ENCODE assay signal across 12 cellular contexts in genomic region chr10:86661161-86662025, GRCh38. TPM values are rescaled to one million over a fixed set of nuclear protein-coding genes. Genes with fewer than 3 reads are reported as not detected.
DNase-seq lines count a peak whose midpoint lies in the region; ATAC-seq and TF ChIP-seq lines count a peak whose summit lies in the region.
"Had no signal": no experiment of that assay in that cellular context is flagged by ENCODE, and none has a peak within 500 bp of the region (broad histone marks: within the 10 kb centered on the region; RNA-seq: fewer than 3 reads in every experiment).

No MANE protein-coding gene starts in this region.

- H3K27me3 ChIP-seq in mammary epithelial cell (ENCODE audit: insufficient read depth, low read length) (no peaks in the 10 kb centered on the region), right lobe of liver (no peaks in the 10 kb centered on the region)

- H3K4me1 ChIP-seq in mammary epithelial cell (ENCODE audit: insufficient read depth, low read length) (no peaks in the 10 kb centered on the region), right lobe of liver (no peaks in the 10 kb centered on the region)

- CTCF ChIA-PET in mammary epithelial cell (lab: Charles Lee; ENCODE audit: low non-redundant PET): interaction anchor here (0.6 kb wide), 1 partner anchor 76 kb away, joined by 12 read pairs; no protein-coding TSS in a partner anchor
- CTCF ChIA-PET in MCF 10A (lab: Yijun Ruan, JAX): interaction anchor here (0.6 to 0.9 kb wide), 3 partner anchors 16 to 42 kb away, joined by 3 to 4 read pairs (median 4); no protein-coding TSS in a partner anchor

- no peaks in the 10 kb centered on the region for H3K36me3 Mint-ChIP-seq in MCF 10A (ENCODE audit: insufficient read depth, unreplicated experiment)

- no peaks in the 10 kb centered on the region for H4K20me1 ChIP-seq in mammary epithelial cell (ENCODE audit: insufficient read depth, low read length)

- no peaks in the 10 kb centered on the region for H3K79me2 ChIP-seq in mammary epithelial cell (ENCODE audit: insufficient read depth, low read length)

- peak; percentile 27 for ATAC-seq in esophagus mucosa
- peak in 2 of 4 donors; percentile 14 to 17 for ATAC-seq in right lobe of liver
- ATAC-seq in HG03439 (IDR thresholded peaks at IDR 0.05; ENCODE audit: unreplicated experiment): no peak
- ATAC-seq in GM19455 (IDR thresholded peaks at IDR 0.05; ENCODE audit: unreplicated experiment): no peak
- ATAC-seq in HG03571 (IDR thresholded peaks at IDR 0.05; ENCODE audit: unreplicated experiment): no peak

- H3K27ac ChIP-seq in mammary epithelial cell (ENCODE audit: insufficient read depth, low read depth, low read length): no peak overlapping the region
- H3K27ac ChIP-seq in right lobe of liver: no peak overlapping the region

- no peak overlapping the region for H3K4me3 Mint-ChIP-seq in MCF 10A (ENCODE audit: unreplicated experiment)
- H3K4me3 Mint-ChIP-seq: activated T-helper 1 cell treated with anti-CD3 and anti-CD28 coated beads, Interleukin-12 subunit alpha, Interleukin-12 subunit beta, Interleukin-2, Interleukin-4 antibody, amounts not matched to agents 30 ng/mL and 10 ng/mL and 1 ng/mL, durations not matched to agents 14 hours and 24 hours and 36 hours had no signal

- H3K9ac ChIP-seq in mammary epithelial cell (ENCODE audit: insufficient read depth, low read length): no peak overlapping the region

- in situ Hi-C loops in mammary epithelial cell (cut with MboI; ENCODE audit: low sequenced_read_pairs in 2 of 2): no loop called here

- H3K9me3 Mint-ChIP-seq in MCF 10A (ENCODE audit: unreplicated experiment): no peaks in the 10 kb centered on the region
- H3K9me3 Mint-ChIP-seq: activated T-helper 1 cell treated with anti-CD3 and anti-CD28 coated beads, Interleukin-12 subunit alpha, Interleukin-12 subunit beta, Interleukin-2, Interleukin-4 antibody, amounts not matched to agents 30 ng/mL and 10 ng/mL and 1 ng/mL, durations not matched to agents 14 hours and 24 hours and 36 hours had no signal

- TF ChIP-seq POLR2A in right lobe of liver (IDR thresholded peaks at IDR 0.05): no peak

- H3K27me3 Mint-ChIP-seq in MCF 10A (ENCODE audit: insufficient read depth, unreplicated experiment): peaks cover 10% of the 10 kb centered on the region

- H3K4me1 Mint-ChIP-seq in MCF 10A (ENCODE audit: insufficient read depth, unreplicated experiment): peaks cover 5% of the 10 kb centered on the region

- intact Hi-C loops in mammary epithelial cell (cut with micrococcal nuclease): no loop called here
- intact Hi-C loops in MCF 10A (cut with micrococcal nuclease): no loop called here
- intact Hi-C loops in right lobe of liver (cut with DNase I): no loop called here

- TF ChIP-seq CTCF in mammary epithelial cell (conservative IDR thresholded peaks at IDR 0.05 in 1 of 2, IDR thresholded peaks at IDR 0.05 in 1 of 2; ENCODE audit: extremely low read depth in 1 of 2, insufficient read depth in 1 of 2, low read depth in 1 of 2, low read length in 2 of 2) (no peak), MCF 10A (IDR thresholded peaks at IDR 0.05; ENCODE audit: unreplicated experiment) (no peak), right lobe of liver (IDR thresholded peaks at IDR 0.05) (no peak)

- no peak overlapping the region for H3K4me2 ChIP-seq in mammary epithelial cell (ENCODE audit: insufficient read depth, low read depth, low read length)

- WGBS in mammary epithelial cell (ENCODE audit: low coverage, missing lambda C conversion rate): 66% methylated on average over 11 of the region's 17 CpGs
- 62% methylated on average over 9 of the region's 17 CpGs for WGBS in right lobe of liver (ENCODE audit: insufficient coverage, low coverage, low lambda C conversion rate, missing lambda C conversion rate)

- H3K4me3 ChIP-seq in mammary epithelial cell (replicated peaks in 1 of 3; ENCODE audit: insufficient read depth in 1 of 3, low read depth in 2 of 3, low read length in 3 of 3) (no peak overlapping the region), right lobe of liver (no peak overlapping the region)

- no peak overlapping the region for H2AFZ ChIP-seq in mammary epithelial cell (ENCODE audit: low read depth, low read length)

- no peak overlapping the region for H3K27ac Mint-ChIP-seq in MCF 10A (ENCODE audit: low read depth, unreplicated experiment)
- H3K27ac Mint-ChIP-seq: activated T-helper 1 cell treated with anti-CD3 and anti-CD28 coated beads, Interleukin-12 subunit alpha, Interleukin-12 subunit beta, Interleukin-2, Interleukin-4 antibody, amounts not matched to agents 30 ng/mL and 10 ng/mL and 1 ng/mL, durations not matched to agents 14 hours and 24 hours and 36 hours had no signal

- H3K9me3 ChIP-seq in mammary epithelial cell (replicated peaks; ENCODE audit: insufficient read depth, low read length): no peaks in the 10 kb centered on the region
- no peaks in the 10 kb centered on the region for H3K9me3 ChIP-seq in right lobe of liver

- H3K36me3 ChIP-seq in mammary epithelial cell (ENCODE audit: insufficient read depth, low read length): no peaks in the 10 kb centered on the region
- H3K36me3 ChIP-seq in right lobe of liver: no peaks in the 10 kb centered on the region

- BruUV-seq in mammary epithelial cell (replicated peaks; lab: Mats Ljungman, UMichigan): no TSS peak
- no TSS peak for BruUV-seq in MCF 10A (replicated peaks; lab: Mats Ljungman, UMichigan)

- peak; percentile 25 for DNase-seq in mammary epithelial cell
- DNase-seq in MCF 10A (ENCODE audit: unreplicated experiment): no peak
- peak in 2 of 3 donors; percentile 8 to 54 for DNase-seq in right lobe of liver
- no peak for DNase-seq in midbrain (lab: John Stamatoyannopoulos, UW)
- DNase-seq: activated CD4-positive, CD25-positive, alpha-beta regulatory T cell treated with anti-CD3 and anti-CD28 coated beads, Interleukin-2, amount 50 U/mL, for 72 hours; mesenchymal stem cell had no signal

- dilution Hi-C loops in mammary epithelial cell (cut with HindIII; ENCODE audit: low sequenced_read_pairs): no loop called here

- POLR2A ChIA-PET in MCF 10A (lab: Yijun Ruan, JAX): interaction anchor here (0.7 kb wide), 1 partner anchor 1710 kb away, joined by 6 read pairs; no protein-coding TSS in a partner anchor

RNA-seq across cellular contexts. Expression of gene LDB3, which starts 6.9 kb away (rescaled TPM):
- not detected for total RNA-seq in mammary epithelial cell
- polyA plus RNA-seq in mammary epithelial cell: not detected
- polyA minus RNA-seq in mammary epithelial cell: not detected
- 0.23 and 0.29 TPM in 2 replicates for total RNA-seq in MCF 10A (2022)
- 0.56 TPM for total RNA-seq in esophagus mucosa
- total RNA-seq in right lobe of liver: under 1 TPM; 0.07 to 0.29 (median 0.12) TPM

RNA-seq across cellular contexts. Expression of gene OPN4, which starts 7.0 kb away (rescaled TPM):
- total RNA-seq in mammary epithelial cell (not detected), MCF 10A (2022) (not detected in 2 replicates), esophagus mucosa (not detected), right lobe of liver (not detected)
- polyA plus RNA-seq in mammary epithelial cell: not detected
- not detected for polyA minus RNA-seq in mammary epithelial cell
- total RNA-seq: activated T-helper 1 cell treated with anti-CD3 and anti-CD28 coated beads, Interleukin-12 subunit alpha, Interleukin-12 subunit beta, Interleukin-2, Interleukin-4 antibody, amounts not matched to agents 30 ng/mL and 10 ng/mL and 1 ng/mL, durations not matched to agents 14 hours and 24 hours and 36 hours had no signal
- polyA plus RNA-seq: AG04450 had no signal

Comparison
In these comparisons a context has a peak if more than half of its experiments do, and no peak if none do; other contexts are left out.
1. DNase-seq: peak in mammary epithelial cell (single experiment) and right lobe of liver (2 of 3); none in MCF 10A (single experiment) and midbrain (single experiment).